In the genomic region with DNA sequence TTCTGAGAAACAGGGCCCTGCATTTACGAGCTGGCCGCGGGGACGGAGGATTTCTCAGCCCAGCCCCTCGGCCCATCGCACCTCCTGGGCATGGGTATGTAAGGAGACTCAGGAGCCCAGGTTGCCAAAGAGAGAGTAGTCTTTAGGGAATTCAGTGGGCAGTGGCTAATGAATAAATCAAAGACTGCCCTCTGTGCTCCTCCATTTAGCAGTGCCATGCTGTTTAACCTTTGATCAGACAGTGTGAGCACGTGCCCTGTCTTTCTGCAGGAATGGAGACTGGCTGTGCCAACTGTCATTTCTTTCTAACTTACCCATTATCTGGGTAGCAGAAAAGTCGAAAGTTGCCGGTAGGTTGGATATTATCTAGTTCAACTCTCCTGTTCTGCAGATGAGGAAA, we compare ENCODE assay signal across 1 cellular context.
TF ChIP-seq lines count a peak whose summit lies in the region.

No MANE protein-coding gene starts in this region.

TF ChIP-seq in GM23338, 12 proteins besides CTCF, POLR2A, EP300 and RAD21 (continued from another document):
- TF ChIP-seq, protein P1, sequence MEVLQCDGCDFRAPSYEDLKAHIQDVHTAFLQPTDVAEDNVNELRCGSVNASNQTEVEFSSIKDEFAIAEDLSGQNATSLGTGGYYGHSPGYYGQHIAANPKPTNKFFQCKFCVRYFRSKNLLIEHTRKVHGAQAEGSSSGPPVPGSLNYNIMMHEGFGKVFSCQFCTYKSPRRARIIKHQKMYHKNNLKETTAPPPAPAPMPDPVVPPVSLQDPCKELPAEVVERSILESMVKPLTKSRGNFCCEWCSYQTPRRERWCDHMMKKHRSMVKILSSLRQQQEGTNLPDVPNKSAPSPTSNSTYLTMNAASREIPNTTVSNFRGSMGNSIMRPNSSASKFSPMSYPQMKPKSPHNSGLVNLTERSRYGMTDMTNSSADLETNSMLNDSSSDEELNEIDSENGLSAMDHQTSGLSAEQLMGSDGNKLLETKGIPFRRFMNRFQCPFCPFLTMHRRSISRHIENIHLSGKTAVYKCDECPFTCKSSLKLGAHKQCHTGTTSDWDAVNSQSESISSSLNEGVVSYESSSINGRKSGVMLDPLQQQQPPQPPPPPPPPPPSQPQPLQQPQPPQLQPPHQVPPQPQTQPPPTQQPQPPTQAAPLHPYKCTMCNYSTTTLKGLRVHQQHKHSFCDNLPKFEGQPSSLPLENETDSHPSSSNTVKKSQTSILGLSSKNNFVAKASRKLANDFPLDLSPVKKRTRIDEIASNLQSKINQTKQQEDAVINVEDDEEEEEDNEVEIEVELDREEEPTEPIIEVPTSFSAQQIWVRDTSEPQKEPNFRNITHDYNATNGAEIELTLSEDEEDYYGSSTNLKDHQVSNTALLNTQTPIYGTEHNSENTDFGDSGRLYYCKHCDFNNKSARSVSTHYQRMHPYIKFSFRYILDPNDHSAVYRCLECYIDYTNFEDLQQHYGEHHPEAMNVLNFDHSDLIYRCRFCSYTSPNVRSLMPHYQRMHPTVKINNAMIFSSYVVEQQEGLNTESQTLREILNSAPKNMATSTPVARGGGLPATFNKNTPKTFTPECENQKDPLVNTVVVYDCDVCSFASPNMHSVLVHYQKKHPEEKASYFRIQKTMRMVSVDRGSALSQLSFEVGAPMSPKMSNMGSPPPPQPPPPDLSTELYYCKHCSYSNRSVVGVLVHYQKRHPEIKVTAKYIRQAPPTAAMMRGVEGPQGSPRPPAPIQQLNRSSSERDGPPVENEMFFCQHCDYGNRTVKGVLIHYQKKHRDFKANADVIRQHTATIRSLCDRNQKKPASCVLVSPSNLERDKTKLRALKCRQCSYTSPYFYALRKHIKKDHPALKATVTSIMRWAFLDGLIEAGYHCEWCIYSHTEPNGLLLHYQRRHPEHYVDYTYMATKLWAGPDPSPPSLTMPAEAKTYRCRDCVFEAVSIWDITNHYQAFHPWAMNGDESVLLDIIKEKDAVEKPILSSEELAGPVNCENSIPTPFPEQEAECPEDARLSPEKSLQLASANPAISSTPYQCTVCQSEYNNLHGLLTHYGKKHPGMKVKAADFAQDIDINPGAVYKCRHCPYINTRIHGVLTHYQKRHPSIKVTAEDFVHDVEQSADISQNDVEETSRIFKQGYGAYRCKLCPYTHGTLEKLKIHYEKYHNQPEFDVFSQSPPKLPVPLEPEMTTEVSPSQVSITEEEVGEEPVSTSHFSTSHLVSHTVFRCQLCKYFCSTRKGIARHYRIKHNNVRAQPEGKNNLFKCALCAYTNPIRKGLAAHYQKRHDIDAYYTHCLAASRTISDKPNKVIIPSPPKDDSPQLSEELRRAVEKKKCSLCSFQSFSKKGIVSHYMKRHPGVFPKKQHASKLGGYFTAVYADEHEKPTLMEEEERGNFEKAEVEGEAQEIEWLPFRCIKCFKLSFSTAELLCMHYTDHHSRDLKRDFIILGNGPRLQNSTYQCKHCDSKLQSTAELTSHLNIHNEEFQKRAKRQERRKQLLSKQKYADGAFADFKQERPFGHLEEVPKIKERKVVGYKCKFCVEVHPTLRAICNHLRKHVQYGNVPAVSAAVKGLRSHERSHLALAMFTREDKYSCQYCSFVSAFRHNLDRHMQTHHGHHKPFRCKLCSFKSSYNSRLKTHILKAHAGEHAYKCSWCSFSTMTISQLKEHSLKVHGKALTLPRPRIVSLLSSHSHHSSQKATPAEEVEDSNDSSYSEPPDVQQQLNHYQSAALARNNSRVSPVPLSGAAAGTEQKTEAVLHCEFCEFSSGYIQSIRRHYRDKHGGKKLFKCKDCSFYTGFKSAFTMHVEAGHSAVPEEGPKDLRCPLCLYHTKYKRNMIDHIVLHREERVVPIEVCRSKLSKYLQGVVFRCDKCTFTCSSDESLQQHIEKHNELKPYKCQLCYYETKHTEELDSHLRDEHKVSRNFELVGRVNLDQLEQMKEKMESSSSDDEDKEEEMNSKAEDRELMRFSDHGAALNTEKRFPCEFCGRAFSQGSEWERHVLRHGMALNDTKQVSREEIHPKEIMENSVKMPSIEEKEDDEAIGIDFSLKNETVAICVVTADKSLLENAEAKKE (CRISPR knock-in tag; IDR thresholded peaks at IDR 0.05): no peak
- TF ChIP-seq NANOG (IDR thresholded peaks at IDR 0.05; ENCODE audit: borderline replicate concordance) (no peak), POLR2AphosphoS5 (IDR thresholded peaks at IDR 0.05; ENCODE audit: low read depth) (no peak)
